8 cellular contexts compared by ENCODE assay signal in the genomic region with DNA sequence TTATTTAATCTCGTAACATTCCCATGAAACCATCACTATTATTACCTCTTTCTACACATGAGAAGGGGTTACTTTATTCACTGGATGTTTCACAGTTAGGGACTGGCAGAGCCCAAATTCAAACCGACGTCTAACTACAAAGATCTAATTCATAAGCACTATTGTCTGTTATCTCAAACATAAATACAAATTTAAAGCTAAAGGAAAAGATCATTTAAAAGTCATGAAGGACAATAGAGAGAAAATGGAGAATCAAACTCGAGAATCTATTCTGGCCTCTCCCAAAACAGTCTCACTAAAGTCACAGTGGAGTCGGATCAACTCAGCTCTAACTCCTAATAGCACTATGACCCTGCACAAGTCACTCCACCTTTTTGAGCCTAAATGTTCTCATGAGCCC.
"Had no signal": no experiment of that assay in that cellular context is flagged by ENCODE, and none has a peak within 500 bp of the region (broad histone marks: within the 10 kb centered on the region; RNA-seq: fewer than 3 reads in every experiment).

No MANE protein-coding gene starts in this region.

- H3K9me3 Mint-ChIP-seq: GM23338, H9, HFFc6 had no signal

- H3K27ac Mint-ChIP-seq: GM23338, H9, HFFc6 had no signal

- H3K4me2 ChIP-seq: GM23338 had no signal

- H3K36me3 ChIP-seq: HAP-1 had no signal

- H3K9ac ChIP-seq: GM23248 had no signal

- H3K9me3 ChIP-seq: HAP-1 had no signal

- ATAC-seq: GM23338 had no signal

- H3K4me3 Mint-ChIP-seq: GM23338, H9, HFFc6 had no signal

- DNase-seq: GM23248, GOT3, H7, H9, HCEC 1CT, HFFc6 had no signal

- H3K27ac ChIP-seq: GM23248 had no signal

- H3K4me3 ChIP-seq: GM23248, GM23338, HAP-1 had no signal

- H3K4me1 Mint-ChIP-seq: GM23338, H9 had no signal

- H2AFZ ChIP-seq: GM23338 had no signal

- H3K4me1 ChIP-seq: HAP-1 had no signal
